10 cellular contexts compared by ENCODE assay signal in genomic region chr2:223563462-223563861, GRCh38. TPM values are rescaled to one million over a fixed set of nuclear protein-coding genes. Genes with fewer than 3 reads are reported as not detected.
A peak's percentile ranks its signal among the peaks of the same experiment; 100 is the strongest.
DNase-seq lines count a peak whose midpoint lies in the region; ATAC-seq and TF ChIP-seq lines count a peak whose summit lies in the region.
"Had no signal": no experiment of that assay in that cellular context is flagged by ENCODE, and none has a peak within 500 bp of the region (broad histone marks: within the 10 kb centered on the region; RNA-seq: fewer than 3 reads in every experiment).

No MANE protein-coding gene starts in this region.

- H3K27ac ChIP-seq in A673 (ENCODE audit: low read depth, low read length, poor library complexity, severe bottlenecking) (peak overlapping the region; percentile 11), Panc1 (ENCODE audit: low read length) (peak overlapping the region; percentile 87)
- H3K27ac ChIP-seq: upper lobe of left lung had no signal

- H3K4me1 ChIP-seq in A673 (ENCODE audit: insufficient read depth, low read length, poor library complexity, severe bottlenecking) = peaks cover 21% of the 10 kb centered on the region
- H3K4me1 ChIP-seq in Panc1 (ENCODE audit: control insufficient read depth, insufficient read depth, low read length) = peaks cover 20% of the 10 kb centered on the region
- H3K4me1 ChIP-seq: upper lobe of left lung had no signal

- in situ Hi-C loops in Panc1 (cut with HindIII; ENCODE audit: low pct_unique_long_range_greater_than_20kb, low sequenced_read_pairs) = no loop called here

- H3K36me3 ChIP-seq in A673 (ENCODE audit: insufficient read depth, low read length, poor library complexity, severe bottlenecking) (no peaks in the 10 kb centered on the region), Panc1 (ENCODE audit: control insufficient read depth, insufficient read depth, low read length) (no peaks in the 10 kb centered on the region)
- H3K36me3 ChIP-seq: upper lobe of left lung had no signal

- CTCF ChIA-PET in A673 (lab: Charles Lee) (no interaction called here), Panc1 (lab: Charles Lee) (no interaction called here)

- H3K27me3 ChIP-seq in A673 (replicated peaks; ENCODE audit: insufficient read depth, low read depth, low read length, poor library complexity) = no peaks in the 10 kb centered on the region
- H3K27me3 ChIP-seq in Panc1 (ENCODE audit: control insufficient read depth, insufficient read depth, low read length) = no peaks in the 10 kb centered on the region
- H3K27me3 ChIP-seq: upper lobe of left lung had no signal

- TF ChIP-seq CTCF in A673 (conservative IDR thresholded peaks at IDR 0.05; ENCODE audit: low read depth, low read length) (no peak), Panc1 (IDR thresholded peaks at IDR 0.05) (peak; percentile 8; the same call in 1 of the 2 replicates), foreskin fibroblast (IDR thresholded peaks at IDR 0.05; ENCODE audit: low read depth, low read length) (no peak), lower leg skin (IDR thresholded peaks at IDR 0.05) (no peak)

- no peak for TF ChIP-seq POLR2A in lower leg skin (IDR thresholded peaks at IDR 0.05)

- DNase-seq in A673 (ENCODE audit: low spot score) (peak; percentile 73), HPDE6-E6E7 (ENCODE audit: extremely low spot score) (peak; percentile 83), Panc1 (ENCODE audit: low read depth, low spot score) (peak; percentile 78), foreskin fibroblast (peak; percentile 83 to 90), NCI-H1694 (lab: John Stamatoyannopoulos, UW) (no peak), lower leg skin (ENCODE audit: low spot score in 2 of 2) (no peak)
- DNase-seq: cortex of kidney, upper lobe of left lung had no signal

- H3K4me3 ChIP-seq in A673 (ENCODE audit: low read depth, low read length, poor library complexity, severe bottlenecking) (no peak overlapping the region), Panc1 (ENCODE audit: low read depth in 2 of 2, low read length in 2 of 2) (no peak overlapping the region), foreskin fibroblast (ENCODE audit: low read depth in 1 of 2, low read length in 2 of 2) (no peak overlapping the region), lower leg skin (ENCODE audit: low read depth, poor library complexity, severe bottlenecking) (no peak overlapping the region)
- H3K4me3 ChIP-seq: upper lobe of left lung had no signal

- POLR2A ChIA-PET in A673 (lab: Charles Lee; ENCODE audit: low non-redundant PET) = no interaction called here
- POLR2A ChIA-PET in Panc1 (lab: Charles Lee) = no interaction called here

- ATAC-seq in Panc1 = peak; percentile 98
- no peak for ATAC-seq in HG02885 (IDR thresholded peaks at IDR 0.05; ENCODE audit: poor library complexity, unreplicated experiment)
- ATAC-seq in GM18909 (IDR thresholded peaks at IDR 0.05; ENCODE audit: poor library complexity, unreplicated experiment) = no peak

- H3K9me3 ChIP-seq in A673 (ENCODE audit: low read depth, low read length, poor library complexity, severe bottlenecking) = no peaks in the 10 kb centered on the region
- no peaks in the 10 kb centered on the region for H3K9me3 ChIP-seq in Panc1 (ENCODE audit: control insufficient read depth, insufficient read depth, low read depth, low read length)
- H3K9me3 ChIP-seq: upper lobe of left lung had no signal

- BruUV-seq in A673 (replicated peaks; lab: Mats Ljungman, UMichigan) = no TSS peak
- no TSS peak for BruUV-seq in Panc1 (replicated peaks; lab: Mats Ljungman, UMichigan)

- intact Hi-C loops in A673 (cut with micrococcal nuclease; ENCODE audit: unreplicated experiment) (no loop called here), Panc1 (cut with micrococcal nuclease; ENCODE audit: unreplicated experiment) (no loop called here), lower leg skin (cut with DNase I; ENCODE audit: low total_unique reads) (no loop called here)

RNA-seq across cellular contexts. Expression of gene SCG2, which starts 38.7 kb away (rescaled TPM):
- total RNA-seq in A673 (2021) = 26.2 and 27.0 TPM in 2 replicates
- 1.7 TPM for total RNA-seq in Panc1 (2021; ENCODE audit: unreplicated experiment)
- 2.4 TPM for polyA plus RNA-seq in Panc1 (2012; ENCODE audit: insufficient read length)
- 1 to 10 TPM in 1 of 4 donors, under 1 TPM in 2, not detected in 1; 0.17 to 1.8 (median 0.42) TPM for total RNA-seq in lower leg skin

Comparison
In these comparisons a context has a peak if more than half of its experiments do, and no peak if none do; other contexts are left out.
1. DNase-seq: peak in A673 (single experiment), HPDE6-E6E7 (single experiment), Panc1 (single experiment) and foreskin fibroblast (2 of 2); none in NCI-H1694 (single experiment) and lower leg skin (0 of 2).